In genomic region chr16:67326472-67327309, GRCh38 we compare ENCODE assay signal across 8 cellular contexts.
A peak's percentile ranks its signal among the peaks of the same experiment; 100 is the strongest.
DNase-seq lines count a peak whose midpoint lies in the region; TF ChIP-seq lines count a peak whose summit lies in the region.

Gene KCTD19 (minus strand): TSS chr16:67326741. CDS start chr16:67326707, 34 bp downstream.
Gene LRRC36 (plus strand): TSS chr16:67326815. CDS start chr16:67326863, 48 bp downstream.

- H3K36me3 ChIP-seq in mucosa of stomach (ENCODE audit: control insufficient read depth, insufficient read depth, low read length), result no peaks in the 10 kb centered on the region

- H3K4me3 ChIP-seq in epithelial cell of esophagus (ENCODE audit: low read length), result peak within 1 kb of the TSS; percentile 30
- H3K4me3 ChIP-seq in mucosa of stomach (ENCODE audit: low read length), result peak within 1 kb of the TSS; percentile 43

- DNase-seq in GM10266 (ENCODE audit: extremely low spot score), result peak; percentile 82
- DNase-seq in NCI-H2107 (lab: John Stamatoyannopoulos, UW), result peak; percentile 56
- DNase-seq in activated CD8-positive, alpha-beta memory T cell treated with anti-CD3 and anti-CD28 coated beads for 48 hours (ENCODE audit: low read depth in 2 of 3, low spot score in 2 of 3), result peak; percentile 67 to 78 (median 69)
- DNase-seq in epithelial cell of esophagus (ENCODE audit: low read depth), result peak; percentile 30
- DNase-seq in stimulated activated CD8-positive, alpha-beta memory T cell treated with anti-CD3 and anti-CD28 coated beads, Interleukin-4, amount 100 ng/mL, for 24 hours (ENCODE audit: low read depth), result peak; percentile 61
- DNase-seq in MV-4-11 (lab: John Stamatoyannopoulos, UW), result no peak
- DNase-seq in NCI-H446 treated with DMSO at 0.1 percent for 48 hours (lab: John Stamatoyannopoulos, UW), result no peak

- H3K9ac ChIP-seq in mucosa of stomach (ENCODE audit: low read length), result peak within 1 kb of the TSS; percentile 63

- H3K27me3 ChIP-seq in mucosa of stomach (ENCODE audit: control insufficient read depth, insufficient read depth, low read length), result no peaks in the 10 kb centered on the region

- peaks cover 5% of the 10 kb centered on the region for H3K4me1 ChIP-seq in mucosa of stomach (ENCODE audit: control insufficient read depth, insufficient read depth, low read length)

- TF ChIP-seq CTCF in GM10266 (IDR thresholded peaks at IDR 0.05; ENCODE audit: control insufficient read depth, insufficient read depth, low read depth, missing control alignments) (peak; percentile 58), epithelial cell of esophagus (IDR thresholded peaks at IDR 0.05; ENCODE audit: insufficient read depth, low read depth, low read length, missing control alignments) (peak; percentile 31)

- no peaks in the 10 kb centered on the region for H3K9me3 ChIP-seq in mucosa of stomach (ENCODE audit: control insufficient read depth, low read length)

Comparison
In these comparisons a context has a peak if more than half of its experiments do, and no peak if none do; other contexts are left out.
1. DNase-seq: peak in GM10266 (single experiment), NCI-H2107 (single experiment), activated CD8-positive, alpha-beta memory T cell treated with anti-CD3 and anti-CD28 coated beads for 48 hours (3 of 3), epithelial cell of esophagus (single experiment) and stimulated activated CD8-positive, alpha-beta memory T cell treated with anti-CD3 and anti-CD28 coated beads, Interleukin-4, amount 100 ng/mL, for 24 hours (single experiment); none in MV-4-11 (single experiment) and NCI-H446 treated with DMSO at 0.1 percent for 48 hours (single experiment).